ENCODE assay signal across 8 cellular contexts in the genomic region with DNA sequence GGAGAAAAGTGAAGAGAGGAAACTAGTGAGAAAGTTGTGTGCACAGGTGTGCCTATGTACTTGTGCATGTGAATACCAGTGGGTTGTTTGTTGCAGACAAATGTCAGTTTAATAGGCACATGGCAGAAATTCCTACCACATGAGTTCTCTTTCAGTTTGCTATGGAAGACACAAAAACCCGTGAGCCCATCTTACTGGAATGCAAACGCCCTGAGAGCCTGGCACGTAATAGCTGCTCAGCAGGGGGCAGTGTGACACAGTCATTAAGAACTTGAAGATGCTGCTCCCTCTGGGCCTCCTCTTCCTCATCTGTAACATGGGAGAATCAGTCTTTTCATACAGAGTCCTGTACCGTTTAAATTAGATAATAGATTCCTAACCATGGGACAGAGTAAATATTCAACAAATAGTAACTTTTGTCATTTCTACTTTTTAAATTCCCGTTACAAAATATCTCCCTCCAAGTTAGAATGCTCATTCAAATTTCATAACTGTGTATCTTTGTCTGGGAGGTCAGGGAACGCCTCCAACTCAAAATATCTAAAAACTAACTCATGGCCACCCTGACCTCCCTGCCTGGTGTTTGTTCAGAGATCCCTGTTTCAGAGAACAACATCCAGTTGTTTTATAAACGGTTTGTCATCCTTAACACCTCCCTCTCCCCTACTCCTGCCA.
A peak's percentile ranks its signal among the peaks of the same experiment; 100 is the strongest.
DNase-seq lines count a peak whose midpoint lies in the region; ATAC-seq, FAIRE-seq and TF ChIP-seq lines count a peak whose summit lies in the region.

No MANE protein-coding gene starts in this region.

- TF ChIP-seq CTCF in endothelial cell (IDR thresholded peaks at IDR 0.05; ENCODE audit: unreplicated experiment): peak; percentile 67

- peak; percentile 29 for ATAC-seq in memory B cell (ENCODE audit: low read depth)
- ATAC-seq in HG02642 (IDR thresholded peaks at IDR 0.05; ENCODE audit: poor library complexity, unreplicated experiment): no peak

- no peaks in the 10 kb centered on the region for H3K27me3 Mint-ChIP-seq in endothelial cell (ENCODE audit: unreplicated experiment)
- H3K27me3 Mint-ChIP-seq in memory B cell: no peaks in the 10 kb centered on the region

- FAIRE-seq in RCC 7860 (lab: Jason Lieb, UNC): peak; percentile 48

- H3K4me1 ChIP-seq in effector memory CD4-positive, alpha-beta T cell (ENCODE audit: control insufficient read depth, insufficient read depth, low read length, poor library complexity, severe bottlenecking): no peaks in the 10 kb centered on the region

- H3K9me3 ChIP-seq in effector memory CD4-positive, alpha-beta T cell (ENCODE audit: control insufficient read depth, low read length): no peaks in the 10 kb centered on the region

- H3K9me3 Mint-ChIP-seq in endothelial cell (ENCODE audit: unreplicated experiment): no peaks in the 10 kb centered on the region
- no peaks in the 10 kb centered on the region for H3K9me3 Mint-ChIP-seq in memory B cell

- H3K4me3 Mint-ChIP-seq in endothelial cell (ENCODE audit: unreplicated experiment) (no peak overlapping the region), memory B cell (no peak overlapping the region)

- no peaks in the 10 kb centered on the region for H3K4me1 Mint-ChIP-seq in endothelial cell (ENCODE audit: unreplicated experiment)
- H3K4me1 Mint-ChIP-seq in memory B cell: peaks cover 4% of the 10 kb centered on the region

- H3K4me3 ChIP-seq in effector memory CD4-positive, alpha-beta T cell (ENCODE audit: insufficient read depth, low read depth, low read length, poor library complexity, severe bottlenecking): no peak overlapping the region

- H3K36me3 Mint-ChIP-seq in endothelial cell (ENCODE audit: low read depth, unreplicated experiment): no peaks in the 10 kb centered on the region
- no peaks in the 10 kb centered on the region for H3K36me3 Mint-ChIP-seq in memory B cell

- no peak overlapping the region for H3K27ac ChIP-seq in effector memory CD4-positive, alpha-beta T cell (ENCODE audit: insufficient read depth, low read length, poor library complexity, severe bottlenecking)

- H3K27ac Mint-ChIP-seq in endothelial cell (ENCODE audit: unreplicated experiment) (no peak overlapping the region), memory B cell (no peak overlapping the region)

- no peaks in the 10 kb centered on the region for H3K36me3 ChIP-seq in effector memory CD4-positive, alpha-beta T cell (ENCODE audit: control insufficient read depth, insufficient read depth, low read length)

- DNase-seq in AML-193 (lab: John Stamatoyannopoulos, UW) (peak; percentile 48 to 56), GM19240 (ENCODE audit: insufficient read length, low spot score) (peak; percentile 16), RCC 7860 (ENCODE audit: low spot score) (peak; percentile 70), endothelial cell (ENCODE audit: low spot score) (peak; percentile 65), memory B cell (ENCODE audit: low spot score in 2 of 2) (peak in 1 of 2 donors; percentile 15)
- DNase-seq in activated CD8-positive, alpha-beta memory T cell treated with anti-CD3 and anti-CD28 coated beads, Interleukin-2, amount 50 U/mL, for 48 hours: no peak
- no peak for DNase-seq in effector memory CD4-positive, alpha-beta T cell

- H3K27me3 ChIP-seq in effector memory CD4-positive, alpha-beta T cell (replicated peaks; ENCODE audit: control insufficient read depth, insufficient read depth, low read length, poor library complexity, severe bottlenecking): no peaks in the 10 kb centered on the region

Comparison
In these comparisons a context has a peak if more than half of its experiments do, and no peak if none do; other contexts are left out.
1. DNase-seq: peak in AML-193 (2 of 2), GM19240 (single experiment), RCC 7860 (single experiment) and endothelial cell (single experiment); none in activated CD8-positive, alpha-beta memory T cell treated with anti-CD3 and anti-CD28 coated beads, Interleukin-2, amount 50 U/mL, for 48 hours (single experiment) and effector memory CD4-positive, alpha-beta T cell (0 of 3).